Comparison of ENCODE assay signal across 9 cellular contexts in the genomic region with DNA sequence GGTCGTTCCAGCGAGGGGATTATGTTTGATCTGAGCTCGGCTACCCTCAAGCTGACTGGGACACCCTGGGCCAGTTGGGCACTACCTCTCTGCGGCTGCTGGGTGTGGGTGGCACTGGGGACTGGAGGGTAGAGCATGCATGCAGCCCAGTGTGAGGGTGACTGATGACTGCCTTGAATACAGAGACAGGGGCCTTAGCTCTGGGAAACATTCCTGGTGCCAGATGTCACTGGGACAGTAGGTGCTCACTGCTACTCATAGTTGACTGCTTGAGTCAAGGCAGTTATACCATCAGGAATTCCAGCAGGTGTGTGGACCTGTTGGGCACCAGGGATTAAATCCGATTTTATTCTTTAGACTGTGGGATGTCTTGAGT. TPM values are rescaled to one million over a fixed set of nuclear protein-coding genes. Genes with fewer than 3 reads are reported as not detected.
DNase-seq lines count a peak whose midpoint lies in the region; ATAC-seq, FAIRE-seq and TF ChIP-seq lines count a peak whose summit lies in the region.
"Had no signal": no experiment of that assay in that cellular context is flagged by ENCODE, and none has a peak within 500 bp of the region (broad histone marks: within the 10 kb centered on the region; RNA-seq: fewer than 3 reads in every experiment).

No MANE protein-coding gene starts in this region.

- H3K36me3 ChIP-seq in left ventricle myocardium inferior = no peaks in the 10 kb centered on the region
- no peaks in the 10 kb centered on the region for H3K36me3 ChIP-seq in upper lobe of left lung

- TF ChIP-seq CTCF in left ventricle myocardium inferior (IDR thresholded peaks at IDR 0.05; ENCODE audit: borderline replicate concordance) (no peak), WTC11 (IDR thresholded peaks at IDR 0.05) (no peak), upper lobe of left lung (IDR thresholded peaks at IDR 0.05) (no peak)

- no peak overlapping the region for H3K27ac ChIP-seq in left ventricle myocardium inferior (replicated peaks)
- H3K27ac ChIP-seq in upper lobe of left lung = peak overlapping the region in 1 of 4 donors; percentile 26

- H3K4me1 ChIP-seq in left ventricle myocardium inferior (peaks cover 33% of the 10 kb centered on the region), upper lobe of left lung (peaks cover 22 to 36% (median 29%) of the 10 kb centered on the region in 4 donors)

- no peak overlapping the region for H3K27ac Mint-ChIP-seq in WTC11
- H3K27ac Mint-ChIP-seq in memory B cell = no peak overlapping the region
- H3K27ac Mint-ChIP-seq: activated CD4-positive, alpha-beta memory T cell treated with anti-CD3 and anti-CD28 coated beads for 36 hours had no signal

- no peaks in the 10 kb centered on the region for H3K9me3 Mint-ChIP-seq in WTC11
- H3K9me3 Mint-ChIP-seq in memory B cell = no peaks in the 10 kb centered on the region
- H3K9me3 Mint-ChIP-seq: activated CD4-positive, alpha-beta memory T cell treated with anti-CD3 and anti-CD28 coated beads for 36 hours had no signal

- intact Hi-C loops in left ventricle myocardium inferior (cut with micrococcal nuclease) (no loop called here), cardiac septum (cut with DNase I) (no loop called here), posterior cingulate gyrus (cut with DNase I) (no loop called here)

- H3K4me1 Mint-ChIP-seq in WTC11 (peaks cover 58% of the 10 kb centered on the region), memory B cell (peaks cover 26% of the 10 kb centered on the region)

- H3K27me3 Mint-ChIP-seq in WTC11 (ENCODE audit: low read depth) = peaks cover 100% of the 10 kb centered on the region
- H3K27me3 Mint-ChIP-seq in memory B cell = peaks cover 43% of the 10 kb centered on the region

- no peaks in the 10 kb centered on the region for H3K9me3 ChIP-seq in left ventricle myocardium inferior (replicated peaks)
- H3K9me3 ChIP-seq in upper lobe of left lung = no peaks in the 10 kb centered on the region

- no peak for ATAC-seq in WTC11
- no peak for ATAC-seq in memory B cell (ENCODE audit: low read depth)
- no peak for ATAC-seq in upper lobe of left lung (ENCODE audit: low FRiP score in 2 of 2)

- 63% methylated on average over 5 of the region's 5 CpGs; no CpG with 5 or more reads in 1 of the 2 donors for WGBS in upper lobe of left lung, 2 donors

- H3K4me3 ChIP-seq in left ventricle myocardium inferior = peak overlapping the region; percentile 70
- H3K4me3 ChIP-seq in upper lobe of left lung = peak overlapping the region in 3 of 4 donors; percentile 47 to 57 (median 50)

- no peak for TF ChIP-seq EP300 in upper lobe of left lung (IDR thresholded peaks at IDR 0.05)

- H3K4me3 Mint-ChIP-seq in WTC11 (peak overlapping the region; percentile 81), memory B cell (peak overlapping the region; percentile 39)

- H3K27me3 ChIP-seq in left ventricle myocardium inferior (ENCODE audit: low read depth) = peaks cover 100% of the 10 kb centered on the region
- peaks cover 5 to 66% (median 43%) of the 10 kb centered on the region in 4 donors for H3K27me3 ChIP-seq in upper lobe of left lung

- DNase-seq in left ventricle myocardium inferior (no peak), cardiac septum (ENCODE audit: low spot score) (no peak), WTC11 (ENCODE audit: low spot score) (no peak), memory B cell (ENCODE audit: low spot score in 2 of 2) (no peak), upper lobe of left lung (no peak), posterior cingulate gyrus (no peak), GM12891 (ENCODE audit: insufficient read length, low spot score) (no peak)
- no peak for DNase-seq in central memory CD4-positive, alpha-beta T cell
- DNase-seq: activated CD4-positive, alpha-beta memory T cell treated with anti-CD3 and anti-CD28 coated beads for 36 hours had no signal

- TF ChIP-seq POLR2A in upper lobe of left lung (IDR thresholded peaks at IDR 0.05) (no peak), GM12891 (IDR thresholded peaks at IDR 0.05; ENCODE audit: low read depth, low read length) (no peak)

- CTCF ChIA-PET in WTC11 (lab: Charles Lee) = interaction anchor here (1.1 kb wide), 1 partner anchor 18 kb away, joined by 3 read pairs; no protein-coding TSS in a partner anchor

- POLR2A ChIA-PET in WTC11 (lab: Charles Lee) = no interaction called here

- H3K36me3 Mint-ChIP-seq in WTC11 (no peaks in the 10 kb centered on the region), memory B cell (no peaks in the 10 kb centered on the region)
- H3K36me3 Mint-ChIP-seq: activated CD4-positive, alpha-beta memory T cell treated with anti-CD3 and anti-CD28 coated beads for 36 hours had no signal

- FAIRE-seq in GM12891 (lab: Jason Lieb, UNC) = no peak

TF ChIP-seq in WTC11, 78 proteins besides CTCF, POLR2A, EP300 and RAD21:
- TF ChIP-seq OVOL2 (CRISPR knock-in tag; IDR thresholded peaks at IDR 0.05; ENCODE audit: borderline replicate concordance) = no peak
- TF ChIP-seq EMX1 (CRISPR knock-in tag; IDR thresholded peaks at IDR 0.05) = no peak
- TF ChIP-seq NFYB (CRISPR knock-in tag; conservative IDR thresholded peaks at IDR 0.05; ENCODE audit: low read depth) = no peak
- no peak for TF ChIP-seq TP53 (CRISPR knock-in tag; IDR thresholded peaks at IDR 0.05)
- TF ChIP-seq, protein P1, sequence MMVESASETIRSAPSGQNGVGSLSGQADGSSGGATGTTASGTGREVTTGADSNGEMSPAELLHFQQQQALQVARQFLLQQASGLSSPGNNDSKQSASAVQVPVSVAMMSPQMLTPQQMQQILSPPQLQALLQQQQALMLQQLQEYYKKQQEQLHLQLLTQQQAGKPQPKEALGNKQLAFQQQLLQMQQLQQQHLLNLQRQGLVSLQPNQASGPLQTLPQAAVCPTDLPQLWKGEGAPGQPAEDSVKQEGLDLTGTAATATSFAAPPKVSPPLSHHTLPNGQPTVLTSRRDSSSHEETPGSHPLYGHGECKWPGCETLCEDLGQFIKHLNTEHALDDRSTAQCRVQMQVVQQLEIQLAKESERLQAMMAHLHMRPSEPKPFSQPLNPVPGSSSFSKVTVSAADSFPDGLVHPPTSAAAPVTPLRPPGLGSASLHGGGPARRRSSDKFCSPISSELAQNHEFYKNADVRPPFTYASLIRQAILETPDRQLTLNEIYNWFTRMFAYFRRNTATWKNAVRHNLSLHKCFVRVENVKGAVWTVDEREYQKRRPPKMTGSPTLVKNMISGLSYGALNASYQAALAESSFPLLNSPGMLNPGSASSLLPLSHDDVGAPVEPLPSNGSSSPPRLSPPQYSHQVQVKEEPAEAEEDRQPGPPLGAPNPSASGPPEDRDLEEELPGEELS (CRISPR knock-in tag; IDR thresholded peaks at IDR 0.05) = no peak
- TF ChIP-seq, protein P2, sequence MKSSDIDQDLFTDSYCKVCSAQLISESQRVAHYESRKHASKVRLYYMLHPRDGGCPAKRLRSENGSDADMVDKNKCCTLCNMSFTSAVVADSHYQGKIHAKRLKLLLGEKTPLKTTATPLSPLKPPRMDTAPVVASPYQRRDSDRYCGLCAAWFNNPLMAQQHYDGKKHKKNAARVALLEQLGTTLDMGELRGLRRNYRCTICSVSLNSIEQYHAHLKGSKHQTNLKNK (CRISPR knock-in tag; IDR thresholded peaks at IDR 0.05) = no peak
- no peak for TF ChIP-seq MXD4 (CRISPR knock-in tag; IDR thresholded peaks at IDR 0.05; ENCODE audit: borderline replicate concordance)
- TF ChIP-seq CREB1 (CRISPR knock-in tag; IDR thresholded peaks at IDR 0.05) = no peak
- TF ChIP-seq HMGA2 (CRISPR knock-in tag; IDR thresholded peaks at IDR 0.05) = no peak
- no peak for TF ChIP-seq CREM (CRISPR knock-in tag; IDR thresholded peaks at IDR 0.05)

TF ChIP-seq in GM12891, 5 proteins besides CTCF, POLR2A, EP300 and RAD21:
- TF ChIP-seq TAF1 (IDR thresholded peaks at IDR 0.05; ENCODE audit: low read depth, low read length) = no peak
- no peak for TF ChIP-seq POLR2AphosphoS5 (IDR thresholded peaks at IDR 0.05; ENCODE audit: low read depth, low read length)
- TF ChIP-seq POU2F2 (IDR thresholded peaks at IDR 0.05; ENCODE audit: low read depth, low read length) = no peak
- TF ChIP-seq SPI1 (IDR thresholded peaks at IDR 0.05; ENCODE audit: low read depth, low read length) = no peak
- no peak for TF ChIP-seq PAX5 (IDR thresholded peaks at IDR 0.05; ENCODE audit: insufficient read depth, low read length, severe bottlenecking)

RNA-seq across cellular contexts. Expression of a gene that starts 1.7 kb away (rescaled TPM):
- total RNA-seq in left ventricle myocardium inferior (0.36 TPM), cardiac septum (0.27 TPM), WTC11 (2021) (not detected in 3 replicates), upper lobe of left lung (10 to 100 TPM in 1 of 6 donors, 1 to 10 TPM in 1, under 1 TPM in 3, not detected in 1; 0.83 to 10.5 (median 0.91) TPM)
- not detected for polyA plus RNA-seq in GM12891 (2012; ENCODE audit: low read depth, missing spikeins)
- total RNA-seq: activated CD4-positive, alpha-beta memory T cell treated with anti-CD3 and anti-CD28 coated beads for 36 hours had no signal

RNA-seq across cellular contexts. Expression of a gene that starts 33.6 kb away (rescaled TPM):
- total RNA-seq in left ventricle myocardium inferior = not detected
- 0.43 TPM for total RNA-seq in cardiac septum
- not detected in 3 replicates for total RNA-seq in WTC11 (2021)
- total RNA-seq in upper lobe of left lung = 10 to 100 TPM in 1 of 6 donors, 1 to 10 TPM in 4, not detected in 1; 1.6 to 23.0 (median 3.2) TPM
- not detected for polyA plus RNA-seq in GM12891 (2012; ENCODE audit: low read depth, missing spikeins)
- total RNA-seq: activated CD4-positive, alpha-beta memory T cell treated with anti-CD3 and anti-CD28 coated beads for 36 hours had no signal
